In the genomic region with DNA sequence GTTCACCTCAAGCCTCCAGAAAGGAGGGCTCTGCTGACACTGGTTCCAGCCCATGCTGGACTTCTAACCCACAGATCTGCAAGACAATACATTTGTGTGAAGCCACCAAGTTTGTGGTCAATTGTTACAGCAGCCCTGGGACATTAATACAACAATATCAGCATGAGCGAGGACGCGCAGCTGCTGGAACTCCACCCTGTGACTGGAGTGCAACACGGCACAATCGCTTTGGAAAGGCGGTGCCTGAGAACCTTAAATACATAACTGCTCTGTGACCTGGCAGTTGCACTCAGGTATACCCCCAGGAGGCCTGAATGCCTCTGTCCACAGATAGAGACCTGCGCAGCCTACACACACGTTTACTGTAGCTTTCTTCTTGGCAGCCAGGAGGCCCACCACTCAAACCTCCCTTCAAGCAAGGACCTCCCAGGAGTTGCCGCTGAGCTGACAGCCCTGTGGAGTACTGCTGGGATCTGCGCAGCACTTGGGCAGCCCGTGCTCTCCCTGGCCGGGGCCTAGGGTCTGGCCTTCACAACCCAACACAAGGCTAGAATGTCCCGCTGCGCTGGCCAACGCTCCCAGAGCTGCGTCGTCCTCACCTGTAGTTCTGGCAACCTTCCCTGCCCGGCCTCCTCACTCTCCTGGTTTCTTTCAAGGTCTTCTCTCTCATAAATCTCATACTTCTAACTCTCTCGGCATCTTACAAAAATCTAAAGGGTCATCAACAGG, we compare ENCODE assay signal across 13 cellular contexts. TPM values are rescaled to one million over a fixed set of nuclear protein-coding genes. Genes with fewer than 3 reads are reported as not detected.
DNase-seq lines count a peak whose midpoint lies in the region; ATAC-seq, FAIRE-seq and TF ChIP-seq lines count a peak whose summit lies in the region.
"Had no signal": no experiment of that assay in that cellular context is flagged by ENCODE, and none has a peak within 500 bp of the region (broad histone marks: within the 10 kb centered on the region; RNA-seq: fewer than 3 reads in every experiment).

No MANE protein-coding gene starts in this region.

- FAIRE-seq in H54 (lab: Jason Lieb, UNC): no peak

- no peak for TF ChIP-seq CTCF in CD8-positive, alpha-beta T cell (IDR thresholded peaks at IDR 0.05)
- TF ChIP-seq CTCF in activated CD8-positive, alpha-beta T cell treated with anti-CD3 and anti-CD28 coated beads for 36 hours (IDR thresholded peaks at IDR 0.05): no peak

- H3K9ac ChIP-seq in BLaER1: no peak overlapping the region

- ATAC-seq in CD8-positive, alpha-beta T cell: no peak
- no peak for ATAC-seq in activated CD8-positive, alpha-beta T cell treated with anti-CD3 and anti-CD28 coated beads for 36 hours

- no peaks in the 10 kb centered on the region for H3K9me3 ChIP-seq in BLaER1
- no peaks in the 10 kb centered on the region for H3K9me3 ChIP-seq in CD8-positive, alpha-beta T cell (ENCODE audit: low read length)

- H3K27ac ChIP-seq in BLaER1: no peak overlapping the region; the same call in 1 of the 2 replicates
- H3K27ac ChIP-seq in CD8-positive, alpha-beta T cell (ENCODE audit: low read depth, low read length): no peak overlapping the region

- peaks cover 49% of the 10 kb centered on the region for H3K36me3 ChIP-seq in BLaER1
- peaks cover 21% of the 10 kb centered on the region for H3K36me3 ChIP-seq in CD8-positive, alpha-beta T cell (ENCODE audit: insufficient read depth, low read length)

- TF ChIP-seq POLR2A in H54 (IDR thresholded peaks at IDR 0.05; ENCODE audit: low read depth, low read length): no peak

- peaks cover 58% of the 10 kb centered on the region for H3K4me1 ChIP-seq in BLaER1
- no peaks in the 10 kb centered on the region for H3K4me1 ChIP-seq in CD8-positive, alpha-beta T cell (ENCODE audit: insufficient read depth, low read length)

- peak overlapping the region; percentile 54 for H3K4me2 ChIP-seq in BLaER1

- no peak for DNase-seq in CD8-positive, alpha-beta T cell
- no peak for DNase-seq in activated CD8-positive, alpha-beta T cell treated with anti-CD3 and anti-CD28 coated beads for 36 hours
- DNase-seq in myocyte (ENCODE audit: low read depth) (peak; percentile 36), AG08395 (ENCODE audit: low spot score) (no peak), H54 (ENCODE audit: insufficient read length, low spot score) (no peak), superior temporal gyrus (ENCODE audit: extremely low spot score) (no peak)
- DNase-seq: DMS 273 treated with DMSO at 0.1 percent for 48 hours; NCI-H1417; NCI-H1930; NCI-H526 treated with DMSO at 0.1 percent for 48 hours; NK-92 treated with Interleukin-12 subunit alpha and Interleukin-12 subunit beta, amount 100 ng/mL, for 24 hours; OCI-M1 had no signal

- H3K27me3 Mint-ChIP-seq in CD8-positive, alpha-beta T cell (ENCODE audit: low read depth): no peaks in the 10 kb centered on the region
- no peaks in the 10 kb centered on the region for H3K27me3 Mint-ChIP-seq in activated CD8-positive, alpha-beta T cell treated with anti-CD3 and anti-CD28 coated beads for 36 hours

- H3K4me3 ChIP-seq in BLaER1: no peak overlapping the region
- no peak overlapping the region for H3K4me3 ChIP-seq in CD8-positive, alpha-beta T cell (ENCODE audit: low read depth, low read length)

- H3K9me3 Mint-ChIP-seq in CD8-positive, alpha-beta T cell: peaks cover 2% of the 10 kb centered on the region
- peaks cover 3% of the 10 kb centered on the region for H3K9me3 Mint-ChIP-seq in activated CD8-positive, alpha-beta T cell treated with anti-CD3 and anti-CD28 coated beads for 36 hours

- H3K4me1 Mint-ChIP-seq in CD8-positive, alpha-beta T cell (ENCODE audit: low read depth): peaks cover 30% of the 10 kb centered on the region
- peaks cover 56% of the 10 kb centered on the region for H3K4me1 Mint-ChIP-seq in activated CD8-positive, alpha-beta T cell treated with anti-CD3 and anti-CD28 coated beads for 36 hours (ENCODE audit: low read depth)

- CTCF ChIA-PET in CD8-positive, alpha-beta T cell (lab: Charles Lee): no interaction called here
- CTCF ChIA-PET in activated CD8-positive, alpha-beta T cell treated with anti-CD3 and anti-CD28 coated beads for 36 hours (lab: Charles Lee): no interaction called here

- POLR2A ChIA-PET in CD8-positive, alpha-beta T cell (lab: Charles Lee): no interaction called here
- POLR2A ChIA-PET in activated CD8-positive, alpha-beta T cell treated with anti-CD3 and anti-CD28 coated beads for 36 hours (lab: Charles Lee): no interaction called here

- H3K27me3 ChIP-seq in BLaER1: no peaks in the 10 kb centered on the region
- H3K27me3 ChIP-seq in CD8-positive, alpha-beta T cell (ENCODE audit: insufficient read depth, low read length): no peaks in the 10 kb centered on the region

- H3K36me3 Mint-ChIP-seq in CD8-positive, alpha-beta T cell: peaks cover 60% of the 10 kb centered on the region
- peaks cover 68% of the 10 kb centered on the region for H3K36me3 Mint-ChIP-seq in activated CD8-positive, alpha-beta T cell treated with anti-CD3 and anti-CD28 coated beads for 36 hours (ENCODE audit: low read depth)

- intact Hi-C loops in CD8-positive, alpha-beta T cell (cut with DNase I, micrococcal nuclease): no loop called here
- intact Hi-C loops in activated CD8-positive, alpha-beta T cell treated with anti-CD3 and anti-CD28 coated beads for 36 hours (cut with micrococcal nuclease): no loop called here

- peaks cover 93% of the 10 kb centered on the region for H4K20me1 ChIP-seq in BLaER1

- H3K27ac Mint-ChIP-seq in CD8-positive, alpha-beta T cell: peak overlapping the region; percentile 46
- H3K27ac Mint-ChIP-seq in activated CD8-positive, alpha-beta T cell treated with anti-CD3 and anti-CD28 coated beads for 36 hours: peak overlapping the region; percentile 60

- H3K4me3 Mint-ChIP-seq in CD8-positive, alpha-beta T cell: no peak overlapping the region
- H3K4me3 Mint-ChIP-seq in activated CD8-positive, alpha-beta T cell treated with anti-CD3 and anti-CD28 coated beads for 36 hours: no peak overlapping the region

RNA-seq across cellular contexts. Expression of a gene that starts 8.3 kb away (rescaled TPM):
- 10 to 100 TPM; 51.3 to 56.2 TPM for total RNA-seq in CD8-positive, alpha-beta T cell
- 10 to 100 TPM; 73.9 to 78.2 TPM for total RNA-seq in activated CD8-positive, alpha-beta T cell treated with anti-CD3 and anti-CD28 coated beads for 36 hours
- 23.7 and 30.8 TPM in 2 replicates for total RNA-seq in myocyte
- polyA plus RNA-seq in myocyte (2012): 44.5 TPM

RNA-seq across cellular contexts. Expression of a gene that starts 42.1 kb away (rescaled TPM):
- 10 to 100 TPM; 41.9 to 48.1 TPM for total RNA-seq in CD8-positive, alpha-beta T cell
- 10 to 100 TPM; 11.3 to 11.8 TPM for total RNA-seq in activated CD8-positive, alpha-beta T cell treated with anti-CD3 and anti-CD28 coated beads for 36 hours
- 26.0 and 31.1 TPM in 2 replicates for total RNA-seq in myocyte
- polyA plus RNA-seq in myocyte (2012): 17.6 TPM
